Comparison of ENCODE assay signal across 35 cellular contexts in the genomic region with DNA sequence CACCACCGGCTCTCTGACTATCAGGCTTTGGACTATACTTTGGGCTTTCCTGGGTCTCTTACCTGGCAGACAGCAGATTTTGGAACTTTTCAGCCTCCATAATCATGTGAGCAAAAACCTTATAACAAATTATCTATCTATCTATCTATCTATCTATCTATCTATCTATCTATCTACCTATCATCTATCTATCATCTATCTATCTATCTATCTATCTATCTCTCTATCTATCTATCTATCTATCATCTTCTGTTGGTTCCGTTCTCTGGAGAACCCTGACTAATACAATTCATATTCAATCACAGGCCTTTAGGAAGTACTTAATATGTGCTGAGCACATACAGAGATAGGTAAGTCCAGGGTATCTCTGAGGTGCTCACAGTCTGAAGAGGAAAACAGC.
"Had no signal": no experiment of that assay in that cellular context is flagged by ENCODE, and none has a peak within 500 bp of the region (broad histone marks: within the 10 kb centered on the region; RNA-seq: fewer than 3 reads in every experiment).

No MANE protein-coding gene starts in this region.

- H3K4me3 ChIP-seq: MG63 had no signal

- H3K9ac ChIP-seq: KMS-11 had no signal

- DNase-seq: Karpas-422, Kasumi-1, KG1, MG63, MM.1S, MV-4-11, NCI-H1048, NCI-H1092, NCI-H1092 treated with DMSO at 0.1 percent for 48 hours, NCI-H1105, NCI-H1105 treated with DMSO at 0.1 percent for 48 hours, NCI-H1417, NCI-H1417 treated with DMSO at 0.1 percent for 48 hours, NCI-H1436, NCI-H1436 treated with DMSO at 0.1 percent for 48 hours, NCI-H146, NCI-H1694, NCI-H1694 treated with DMSO at 0.1 percent for 48 hours, NCI-H187, NCI-H187 treated with DMSO at 0.1 percent for 48 hours, NCI-H1930, NCI-H2029, NCI-H2029 treated with DMSO at 0.1 percent for 48 hours, NCI-H2081, NCI-H2081 treated with DMSO at 0.1 percent for 48 hours, NCI-H2107, NCI-H2171, NCI-H2171 treated with DMSO at 0.1 percent for 48 hours, NCI-H2227 treated with DMSO at 0.1 percent for 48 hours, NCI-H226, NCI-H345, NCI-H446, NCI-H446 treated with DMSO at 0.1 percent for 48 hours, NCI-H510A had no signal

- H3K27ac ChIP-seq: KMS-11 had no signal

- H3K4me2 ChIP-seq: KMS-11 had no signal

- H3K27me3 ChIP-seq: MG63 had no signal

- H3K36me3 ChIP-seq: MG63 had no signal
